Comparison of ENCODE assay signal across 8 cellular contexts in the genomic region with DNA sequence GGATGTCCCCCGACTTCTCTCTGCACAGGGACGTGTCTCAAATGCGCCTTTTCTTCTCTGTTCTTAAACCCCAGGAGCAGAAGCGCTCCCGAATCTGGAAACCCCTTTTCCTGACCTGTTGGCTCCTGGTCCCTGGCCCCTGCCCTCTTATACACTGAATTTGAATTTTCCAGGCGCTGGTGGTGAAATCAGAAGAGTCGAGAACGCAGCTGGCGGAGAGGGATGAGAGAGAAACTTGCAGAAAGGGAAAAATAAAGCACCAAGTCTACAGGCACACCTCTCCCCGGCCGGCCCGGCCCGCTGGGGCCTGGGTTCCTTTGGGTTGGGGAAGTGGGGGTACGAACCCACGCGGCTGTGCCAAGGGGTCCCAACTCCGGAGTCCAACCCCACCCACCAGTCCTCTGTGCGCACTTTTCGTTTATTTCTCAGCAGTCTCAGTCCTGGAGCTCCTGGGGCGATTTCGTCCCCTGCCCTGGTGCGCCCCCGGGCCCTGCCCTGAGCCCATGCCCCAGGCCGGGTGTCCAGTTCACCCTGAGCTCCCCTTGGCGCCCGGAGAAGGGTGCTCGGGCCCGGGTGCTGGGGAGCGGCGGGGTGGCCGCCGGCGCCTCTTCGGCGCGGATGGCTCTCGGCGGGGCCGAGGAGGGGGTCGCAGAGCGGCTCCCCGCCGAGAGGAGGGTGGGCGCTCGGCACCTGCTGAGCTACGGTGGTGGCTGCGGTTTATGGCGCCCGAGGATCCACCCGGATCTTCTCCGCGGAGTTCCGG. TPM values are rescaled to one million over a fixed set of nuclear protein-coding genes. Genes with fewer than 3 reads are reported as not detected.
DNase-seq lines count a peak whose midpoint lies in the region; ATAC-seq and TF ChIP-seq lines count a peak whose summit lies in the region.

No MANE protein-coding gene starts in this region.

- CTCF ChIA-PET in CD8-positive, alpha-beta T cell (lab: Charles Lee): interaction anchor here (0.7 to 4.2 kb wide), 10 partner anchors 11 to 183 kb away, joined by 3 to 20 read pairs (median 4); partner anchors contain the start of gene CBX4

- DNase-seq in CD8-positive, alpha-beta T cell: no peak
- no peak for DNase-seq in naive thymus-derived CD8-positive, alpha-beta T cell
- DNase-seq in UCSD-AML1 (lab: John Stamatoyannopoulos, UW; ENCODE audit: unreplicated experiment): no peak
- no peak for DNase-seq in GM03348 (ENCODE audit: low spot score)
- no peak for DNase-seq in middle frontal gyrus (ENCODE audit: extremely low spot score, low spot score)

- H3K27ac Mint-ChIP-seq in CD8-positive, alpha-beta T cell: no peak overlapping the region
- H3K27ac Mint-ChIP-seq in IgD-negative memory B cell (peak overlapping the region; percentile 89 to 90 (median 89)), brain (peak overlapping the region; percentile 72 to 94 (median 89))
- peak overlapping the region in 5 of 10 donors; percentile 17 to 69 (median 43) for H3K27ac Mint-ChIP-seq in naive thymus-derived CD8-positive, alpha-beta T cell

- peaks cover 42% of the 10 kb centered on the region for H3K4me1 ChIP-seq in CD8-positive, alpha-beta T cell (ENCODE audit: insufficient read depth, low read length)

- no peak overlapping the region for H3K27ac ChIP-seq in CD8-positive, alpha-beta T cell (ENCODE audit: low read depth, low read length)

- ATAC-seq in CD8-positive, alpha-beta T cell: no peak
- ATAC-seq in naive thymus-derived CD8-positive, alpha-beta T cell: no peak
- no peak for ATAC-seq in HG02885 (IDR thresholded peaks at IDR 0.05; ENCODE audit: poor library complexity, unreplicated experiment)

- intact Hi-C loops in CD8-positive, alpha-beta T cell (cut with DNase I, micrococcal nuclease): loop anchor here (2.0 to 5.0 kb wide), 2 partner anchors 26 to 1585 kb away; partner anchors contain the start of genes BAHCC1 (in 1 of the 2) and CBX4 (in 1 of the 2)

- no peak overlapping the region for H3K4me3 ChIP-seq in CD8-positive, alpha-beta T cell (ENCODE audit: low read depth, low read length)

- H3K27me3 ChIP-seq in CD8-positive, alpha-beta T cell (ENCODE audit: insufficient read depth, low read length): peaks cover 66% of the 10 kb centered on the region

- H3K4me3 Mint-ChIP-seq in CD8-positive, alpha-beta T cell: peak overlapping the region; percentile 69
- peak overlapping the region in 3 of 4 donors; percentile 83 to 94 (median 90) for H3K4me3 Mint-ChIP-seq in IgD-negative memory B cell
- peak overlapping the region; percentile 77 to 85 (median 83) for H3K4me3 Mint-ChIP-seq in brain
- peak overlapping the region; percentile 52 to 79 (median 71) for H3K4me3 Mint-ChIP-seq in naive thymus-derived CD8-positive, alpha-beta T cell

- H3K9me3 Mint-ChIP-seq in CD8-positive, alpha-beta T cell: no peaks in the 10 kb centered on the region
- H3K9me3 Mint-ChIP-seq in IgD-negative memory B cell (peaks cover 0 to 4% (median 0%) of the 10 kb centered on the region in 3 donors), brain (peaks cover 0 to 7% (median 3%) of the 10 kb centered on the region in 5 experiments)
- H3K9me3 Mint-ChIP-seq in naive thymus-derived CD8-positive, alpha-beta T cell: peaks cover 0 to 2% (median 0%) of the 10 kb centered on the region in 9 donors

- no peak for TF ChIP-seq CTCF in CD8-positive, alpha-beta T cell (IDR thresholded peaks at IDR 0.05)
- no peak for TF ChIP-seq CTCF in brain (conservative IDR thresholded peaks at IDR 0.05)

- no peaks in the 10 kb centered on the region for H3K36me3 Mint-ChIP-seq in CD8-positive, alpha-beta T cell
- H3K36me3 Mint-ChIP-seq in IgD-negative memory B cell: no peaks in the 10 kb centered on the region
- no peaks in the 10 kb centered on the region for H3K36me3 Mint-ChIP-seq in brain
- H3K36me3 Mint-ChIP-seq in naive thymus-derived CD8-positive, alpha-beta T cell: peaks cover 0 to 2% (median 0%) of the 10 kb centered on the region in 3 donors

- no peaks in the 10 kb centered on the region for H3K9me3 ChIP-seq in CD8-positive, alpha-beta T cell (ENCODE audit: low read length)

- H3K4me1 Mint-ChIP-seq in CD8-positive, alpha-beta T cell (ENCODE audit: low read depth): peaks cover 28% of the 10 kb centered on the region
- H3K4me1 Mint-ChIP-seq in IgD-negative memory B cell (peaks cover 8 to 13% (median 12%) of the 10 kb centered on the region in 3 donors), brain (peaks cover 44% of the 10 kb centered on the region)
- peaks cover 14 to 38% (median 34%) of the 10 kb centered on the region in 4 donors for H3K4me1 Mint-ChIP-seq in naive thymus-derived CD8-positive, alpha-beta T cell

- POLR2A ChIA-PET in CD8-positive, alpha-beta T cell (lab: Charles Lee): interaction anchor here (0.6 to 6.1 kb wide), 8 partner anchors 9 to 38 kb away, joined by 3 to 66 read pairs (median 4); partner anchors contain the start of genes CBX4 and CBX8
- POLR2A ChIA-PET in naive thymus-derived CD8-positive, alpha-beta T cell (lab: Charles Lee): interaction anchor here (0.6 to 8.5 kb wide), 8 partner anchors 8 to 28 kb away, joined by 3 to 90 read pairs (median 10); partner anchors contain the start of genes CBX4 and CBX8

- H3K36me3 ChIP-seq in CD8-positive, alpha-beta T cell (ENCODE audit: insufficient read depth, low read length): no peaks in the 10 kb centered on the region

- H3K27me3 Mint-ChIP-seq in CD8-positive, alpha-beta T cell (ENCODE audit: low read depth): peaks cover 60% of the 10 kb centered on the region
- H3K27me3 Mint-ChIP-seq in IgD-negative memory B cell: peaks cover 47% of the 10 kb centered on the region
- H3K27me3 Mint-ChIP-seq in brain: peaks cover 41% of the 10 kb centered on the region
- peaks cover 32 to 78% (median 45%) of the 10 kb centered on the region in 5 donors for H3K27me3 Mint-ChIP-seq in naive thymus-derived CD8-positive, alpha-beta T cell

RNA-seq across cellular contexts. Expression of gene CBX8, which starts 15.5 kb away (rescaled TPM):
- 1 to 10 TPM; 3.7 to 4.0 TPM for total RNA-seq in CD8-positive, alpha-beta T cell
- 3.2 TPM for polyA plus RNA-seq in IgD-negative memory B cell
- 9.4 TPM for polyA plus RNA-seq in brain (ENCODE audit: insufficient read depth, low read depth, low replicate concordance)
- total RNA-seq in naive thymus-derived CD8-positive, alpha-beta T cell: 1 to 10 TPM; 2.0 to 2.4 TPM
- 1 to 10 TPM in 1 of 3 donors, under 1 TPM in 2; 0.13 to 1.4 (median 0.77) TPM for polyA plus RNA-seq in naive thymus-derived CD8-positive, alpha-beta T cell

RNA-seq across cellular contexts. Expression of gene CBX4, which starts 26.9 kb away (rescaled TPM):
- total RNA-seq in CD8-positive, alpha-beta T cell: 100 to 1,000 TPM; 263 to 268 TPM
- polyA plus RNA-seq in IgD-negative memory B cell: 4.1 TPM
- 30.6 TPM for polyA plus RNA-seq in brain (ENCODE audit: insufficient read depth, low read depth, low replicate concordance)
- total RNA-seq in naive thymus-derived CD8-positive, alpha-beta T cell: 10 to 100 TPM; 78.6 to 80.7 TPM
- polyA plus RNA-seq in naive thymus-derived CD8-positive, alpha-beta T cell: 10 to 100 TPM in 1 of 3 donors, 1 to 10 TPM in 2; 4.3 to 16.0 (median 9.3) TPM

RNA-seq across cellular contexts. Expression of gene CBX2, which starts 34.4 kb away (rescaled TPM):
- total RNA-seq in CD8-positive, alpha-beta T cell: under 1 TPM; 0.14 to 0.56 TPM
- polyA plus RNA-seq in IgD-negative memory B cell (0.26 TPM), brain (ENCODE audit: insufficient read depth, low read depth, low replicate concordance) (36.4 TPM)
- 1 to 10 TPM; 1.2 to 1.6 TPM for total RNA-seq in naive thymus-derived CD8-positive, alpha-beta T cell
- under 1 TPM; 0.16 to 0.60 (median 0.46) TPM for polyA plus RNA-seq in naive thymus-derived CD8-positive, alpha-beta T cell

Comparison
In these comparisons a context has a peak if more than half of its experiments do, and no peak if none do; other contexts are left out.
1. RNA of gene CBX2, which starts 34.4 kb away (polyA plus RNA-seq): 36.4 TPM in brain (single experiment); 0.16 to 0.60 TPM in naive thymus-derived CD8-positive, alpha-beta T cell and 0.26 TPM in IgD-negative memory B cell (single experiment); every median in the first group is over 10 times any median in the second.
2. Peak in every context shown above with its lines, with median percentiles within 50 percentile points of each other: H3K4me3 Mint-ChIP-seq.